1 cellular context compared by ENCODE assay signal in the genomic region with DNA sequence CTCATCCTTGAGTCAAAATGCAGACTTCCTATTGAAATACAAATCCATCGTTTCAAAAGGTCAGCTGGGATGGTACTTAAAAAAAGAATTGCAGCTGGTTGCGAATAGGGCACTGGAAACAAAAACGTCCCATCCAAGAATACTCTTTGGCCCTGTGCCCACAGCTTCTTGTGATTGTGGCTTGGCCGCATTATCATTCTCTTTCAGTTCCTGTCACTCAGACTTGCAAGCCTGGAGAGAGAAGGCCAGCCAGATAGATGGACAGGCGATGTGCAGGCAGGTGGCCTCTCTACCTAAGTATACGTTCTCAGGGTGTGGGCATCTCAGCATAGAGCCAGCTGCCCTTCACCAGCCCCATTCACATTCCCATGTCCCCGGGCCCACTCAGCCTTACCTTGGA.
TF ChIP-seq lines count a peak whose summit lies in the region.

No MANE protein-coding gene starts in this region.

TF ChIP-seq in GM23338, 12 proteins besides CTCF, POLR2A, EP300 and RAD21 (continued from another document):
- TF ChIP-seq REST (IDR thresholded peaks at IDR 0.05; ENCODE audit: unreplicated experiment) (no peak), STAT1 (IDR thresholded peaks at IDR 0.05; ENCODE audit: unreplicated experiment) (no peak), POLR2AphosphoS5 (IDR thresholded peaks at IDR 0.05; ENCODE audit: low read depth) (no peak)
